ENCODE assay signal across 18 cellular contexts in genomic region chr2:201204655-201205515, GRCh38. TPM values are rescaled to one million over a fixed set of nuclear protein-coding genes. Genes with fewer than 3 reads are reported as not detected.
DNase-seq lines count a peak whose midpoint lies in the region; ATAC-seq, FAIRE-seq and TF ChIP-seq lines count a peak whose summit lies in the region.
"Had no signal": no experiment of that assay in that cellular context is flagged by ENCODE, and none has a peak within 500 bp of the region (broad histone marks: within the 10 kb centered on the region; RNA-seq: fewer than 3 reads in every experiment).

No MANE protein-coding gene starts in this region.

- H4K20me1 ChIP-seq in SK-N-SH (ENCODE audit: insufficient read depth) = no peaks in the 10 kb centered on the region

- H3K9ac ChIP-seq in SK-N-SH = no peak overlapping the region
- H3K9ac ChIP-seq in kidney (ENCODE audit: low read length in 2 of 2) = no peak overlapping the region

- no peak overlapping the region for H3K4me3 ChIP-seq in SK-N-SH (ENCODE audit: low read depth in 2 of 2, low read length in 1 of 2)
- H3K4me3 ChIP-seq in kidney (ENCODE audit: low read length in 2 of 2) = peak overlapping the region; percentile 3 to 23
- H3K4me3 ChIP-seq: mucosa of descending colon, pancreas, smooth muscle cell, tibial nerve had no signal

- H3K36me3 ChIP-seq in SK-N-SH (replicated peaks in 1 of 2; ENCODE audit: control insufficient read depth in 1 of 2, insufficient read depth in 2 of 2, low read length in 1 of 2) = no peaks in the 10 kb centered on the region
- peaks cover 0 to 5% of the 10 kb centered on the region in 2 donors for H3K36me3 ChIP-seq in kidney (ENCODE audit: control insufficient read depth in 1 of 2, insufficient read depth in 2 of 2, low read length in 2 of 2)
- H3K36me3 ChIP-seq: tibial nerve had no signal

- POLR2A ChIA-PET in SK-N-SH (lab: Yijun Ruan, JAX) = interaction anchor here (0.5 kb wide), 1 partner anchor 10 kb away, joined by 5 read pairs; no protein-coding TSS in a partner anchor

- no peaks in the 10 kb centered on the region for H3K79me2 ChIP-seq in SK-N-SH (ENCODE audit: insufficient read depth)

- H3K4me1 ChIP-seq in SK-N-SH (ENCODE audit: control insufficient read depth in 1 of 2, insufficient read depth in 2 of 2, low read depth in 1 of 2, low read length in 1 of 2) (peaks cover 0 to 8% of the 10 kb centered on the region in 2 experiments; a peak in 3 of 4 replicates), kidney (ENCODE audit: control insufficient read depth in 1 of 2, insufficient read depth in 1 of 2, low read depth in 1 of 2, low read length in 2 of 2) (peaks cover 9 to 12% of the 10 kb centered on the region in 2 donors)
- H3K4me1 ChIP-seq: pancreas had no signal

- no peak for TF ChIP-seq CTCF in SK-N-SH (IDR thresholded peaks at IDR 0.05)
- TF ChIP-seq CTCF in kidney (IDR thresholded peaks at IDR 0.05; ENCODE audit: borderline replicate concordance, extremely low read depth, insufficient read depth) = no peak
- TF ChIP-seq CTCF in omental fat pad (IDR thresholded peaks at IDR 0.05) = no peak

- no peak for TF ChIP-seq EP300 in SK-N-SH (IDR thresholded peaks at IDR 0.05; ENCODE audit: borderline replicate concordance in 1 of 2, low read depth in 1 of 2, low read length in 1 of 2)
- TF ChIP-seq EP300 in Ishikawa (IDR thresholded peaks at IDR 0.05; ENCODE audit: borderline replicate concordance) = peak; percentile 88

- ATAC-seq in SK-N-SH treated with all-trans-retinoic acid at 6 μM for 48 hours (no peak), omental fat pad (ENCODE audit: low FRiP score) (no peak), GM21381 (IDR thresholded peaks at IDR 0.05; ENCODE audit: unreplicated experiment) (no peak)

- H3K27ac ChIP-seq in SK-N-SH (ENCODE audit: low read depth in 2 of 2, low read length in 1 of 2) (no peak overlapping the region), kidney (ENCODE audit: low read depth in 2 of 2, low read length in 2 of 2) (peak overlapping the region; percentile 65 to 71)
- H3K27ac ChIP-seq: 22Rv1, pancreas, tibial nerve had no signal

- intact Hi-C loops in kidney (cut with DNase I) = no loop called here

- H3K27me3 ChIP-seq in SK-N-SH (ENCODE audit: insufficient read depth) = no peaks in the 10 kb centered on the region
- H3K27me3 ChIP-seq: pancreas, tibial nerve had no signal

- no peaks in the 10 kb centered on the region for H3K9me2 ChIP-seq in SK-N-SH

- no peaks in the 10 kb centered on the region for H3F3A ChIP-seq in SK-N-SH (replicated peaks; ENCODE audit: insufficient read depth)

- H2AFZ ChIP-seq in SK-N-SH (ENCODE audit: low read depth) = 0 out of 2 replicates have a peak overlapping the region, but pooled peaks have one; percentile 70

- H3K4me2 ChIP-seq in SK-N-SH = no peak overlapping the region
- H3K4me2 ChIP-seq: smooth muscle cell had no signal

- H3K9me3 ChIP-seq in SK-N-SH (no peaks in the 10 kb centered on the region), kidney (ENCODE audit: control insufficient read depth in 1 of 2, low read length in 2 of 2) (no peaks in the 10 kb centered on the region)
- H3K9me3 ChIP-seq: mucosa of descending colon, pancreas, tibial nerve had no signal

- FAIRE-seq in kidney (lab: Jason Lieb, UNC) = no peak
- FAIRE-seq: islet of Langerhans, pancreas had no signal

- DNase-seq in SK-N-SH (no peak), kidney (no peak), renal cortical epithelial cell (ENCODE audit: low read depth) (peak; percentile 88), omental fat pad (ENCODE audit: low spot score) (no peak), activated T-cell treated with anti-CD3 and anti-CD28 coated beads for 4 hours (no peak)
- DNase-seq: activated naive CD4-positive, alpha-beta T cell; C1 segment of cervical spinal cord; mucosa of descending colon; NCI-H1694 treated with DMSO at 0.1 percent for 48 hours; pancreas; SHP77 had no signal

- TF ChIP-seq RAD21 in SK-N-SH (IDR thresholded peaks at IDR 0.05; ENCODE audit: low read length) (no peak), Ishikawa (IDR thresholded peaks at IDR 0.05; ENCODE audit: low read depth) (no peak)

- WGBS in SK-N-SH (ENCODE audit: low lambda C conversion rate) = 94% methylated on average over 9 of the region's 9 CpGs

- CTCF ChIA-PET in SK-N-SH (lab: Yijun Ruan, JAX) = no interaction called here

TF ChIP-seq in SK-N-SH, 30 proteins besides CTCF, POLR2A, EP300 and RAD21:
- TF ChIP-seq YY1 (IDR thresholded peaks at IDR 0.05; ENCODE audit: low read depth) (no peak), GATA2 (CRISPR knock-in tag; IDR thresholded peaks at IDR 0.05) (no peak), EZH2phosphoT487 (IDR thresholded peaks at IDR 0.05; ENCODE audit: borderline replicate concordance, low read depth) (no peak), USF2 (IDR thresholded peaks at IDR 0.05; ENCODE audit: borderline replicate concordance, low read depth, low read length) (no peak), SIN3A (IDR thresholded peaks at IDR 0.05; ENCODE audit: borderline replicate concordance, low read depth, low read length) (no peak), NRF1 (IDR thresholded peaks at IDR 0.05; ENCODE audit: low read depth, low read length) (no peak), FOXJ3 (CRISPR knock-in tag; IDR thresholded peaks at IDR 0.05) (no peak), NFIC (IDR thresholded peaks at IDR 0.05; ENCODE audit: borderline replicate concordance) (no peak)

TF ChIP-seq in SK-N-SH treated with all-trans-retinoic acid at 6 μM for 48 hours, 23 proteins besides CTCF, POLR2A, EP300 and RAD21 (continues in another document):
- TF ChIP-seq SNAI2 (CRISPR knock-in tag; IDR thresholded peaks at IDR 0.05) = no peak
- TF ChIP-seq PATZ1 (CRISPR knock-in tag; IDR thresholded peaks at IDR 0.05; ENCODE audit: borderline replicate concordance) = no peak
- TF ChIP-seq ZNF8 (CRISPR knock-in tag; IDR thresholded peaks at IDR 0.05) = no peak

TF ChIP-seq in Ishikawa, 13 proteins besides CTCF, POLR2A, EP300 and RAD21:
- TF ChIP-seq USF1 (IDR thresholded peaks at IDR 0.05) = no peak
- TF ChIP-seq TAF1 (IDR thresholded peaks at IDR 0.05; ENCODE audit: low read depth) = peak; percentile 35; the same call in 1 of the 2 replicates
- TF ChIP-seq FOXM1 (IDR thresholded peaks at IDR 0.05; ENCODE audit: borderline replicate concordance, low read depth) = peak; percentile 70; the same call in 1 of the 2 replicates
- TF ChIP-seq NFIC (IDR thresholded peaks at IDR 0.05) = peak; percentile 76
- TF ChIP-seq REST (IDR thresholded peaks at IDR 0.05; ENCODE audit: low read depth) = no peak
- TF ChIP-seq TEAD4 (IDR thresholded peaks at IDR 0.05) = peak; percentile 92
- TF ChIP-seq EGR1 (IDR thresholded peaks at IDR 0.05) = no peak
- TF ChIP-seq MAX (IDR thresholded peaks at IDR 0.05) = peak; percentile 60
- peak; percentile 80 for TF ChIP-seq TCF12 (IDR thresholded peaks at IDR 0.05; ENCODE audit: low read depth)
- TF ChIP-seq CEBPB (IDR thresholded peaks at IDR 0.05) = peak; percentile 57
- TF ChIP-seq ZBTB7A (IDR thresholded peaks at IDR 0.05; ENCODE audit: low read depth) = no peak
- TF ChIP-seq CREB1 (IDR thresholded peaks at IDR 0.05; ENCODE audit: low read depth) = no peak
- 0 out of 2 replicates have a peak, but pooled peaks have one; percentile 26 for TF ChIP-seq YY1 (IDR thresholded peaks at IDR 0.05; ENCODE audit: low read depth)
TF ChIP-seq in Ishikawa: peak in this region for 8.

RNA-seq across cellular contexts. Expression of gene CASP10, which starts 21.9 kb away (rescaled TPM):
- 0.12 and 0.31 TPM in 2 replicates for polyA plus RNA-seq in SK-N-SH (2012; rRNA removed)
- polyA plus RNA-seq in SK-N-SH (2012; cell fraction: cytosol; rRNA removed) = 0.17 and 0.21 TPM in 2 replicates
- 0.11 and 0.74 TPM in 2 replicates for polyA plus RNA-seq in SK-N-SH (2012; cell fraction: nucleus; rRNA removed)
- total RNA-seq in kidney = 24.6 TPM
- polyA plus RNA-seq in kidney (ENCODE audit: insufficient read depth, low read depth, low replicate concordance) = 4.5 TPM
- 10.6 and 24.1 TPM in 2 replicates for total RNA-seq in renal cortical epithelial cell
- 10 to 100 TPM; 13.5 to 47.0 (median 15.3) TPM for total RNA-seq in omental fat pad

RNA-seq across cellular contexts. Expression of gene CASP8, which starts 55.5 kb away (rescaled TPM):
- polyA plus RNA-seq in SK-N-SH (2012; rRNA removed) (13.1 and 15.6 TPM in 2 replicates), kidney (ENCODE audit: insufficient read depth, low read depth, low replicate concordance) (8.0 TPM)
- polyA plus RNA-seq in SK-N-SH (2012; cell fraction: cytosol; rRNA removed) = 13.2 and 13.7 TPM in 2 replicates
- 14.3 and 25.6 TPM in 2 replicates for polyA plus RNA-seq in SK-N-SH (2012; cell fraction: nucleus; rRNA removed)
- total RNA-seq in kidney (35.3 TPM), renal cortical epithelial cell (48.3 and 51.8 TPM in 2 replicates), omental fat pad (10 to 100 TPM; 22.9 to 31.4 (median 26.5) TPM)

Comparison
In these comparisons a context has a peak if more than half of its experiments do, and no peak if none do; other contexts are left out.
1. H3K27ac ChIP-seq: peak in kidney (2 of 2); none in SK-N-SH (0 of 2).
2. H3K4me3 ChIP-seq: peak in kidney (2 of 2); none in SK-N-SH (0 of 2).